ENCODE assay signal across 16 cellular contexts in genomic region chr19:48495391-48495790, GRCh38. TPM values are rescaled to one million over a fixed set of nuclear protein-coding genes. Genes with fewer than 3 reads are reported as not detected.
DNase-seq lines count a peak whose midpoint lies in the region; ATAC-seq and TF ChIP-seq lines count a peak whose summit lies in the region.
"Had no signal": no experiment of that assay in that cellular context is flagged by ENCODE, and none has a peak within 500 bp of the region (broad histone marks: within the 10 kb centered on the region; RNA-seq: fewer than 3 reads in every experiment).

No MANE protein-coding gene starts in this region.

- H3K79me2 ChIP-seq in SK-N-SH (ENCODE audit: insufficient read depth): peaks cover 11% of the 10 kb centered on the region; the same call in 1 of the 2 replicates

- H3K36me3 Mint-ChIP-seq in endodermal cell (ENCODE audit: low read depth) (peaks cover 6% of the 10 kb centered on the region), osteocyte (ENCODE audit: unreplicated experiment) (no peaks in the 10 kb centered on the region)
- H3K36me3 Mint-ChIP-seq in activated CD4-positive, alpha-beta memory T cell treated with anti-CD3 and anti-CD28 coated beads, Interleukin-2, amount 10 ng/mL, durations not matched to agents 7 days and 5 days (ENCODE audit: low read depth): no peaks in the 10 kb centered on the region

- no peak overlapping the region for H2BK5ac ChIP-seq in neuronal stem cell (ENCODE audit: low read length)

- H3K27ac ChIP-seq in SK-N-SH (ENCODE audit: low read depth in 2 of 2, low read length in 1 of 2) (no peak overlapping the region), endodermal cell (ENCODE audit: low read depth, low read length) (no peak overlapping the region), neuronal stem cell (replicated peaks; ENCODE audit: low read length) (no peak overlapping the region)
- H3K27ac ChIP-seq: esophagus muscularis mucosa had no signal

- no peak overlapping the region for H4K8ac ChIP-seq in neuronal stem cell (ENCODE audit: low read depth, low read length)

- H3K4me1 Mint-ChIP-seq in endodermal cell (peaks cover 9% of the 10 kb centered on the region), osteocyte (ENCODE audit: unreplicated experiment) (peaks cover 36% of the 10 kb centered on the region)
- H3K4me1 Mint-ChIP-seq in activated CD4-positive, alpha-beta memory T cell treated with anti-CD3 and anti-CD28 coated beads, Interleukin-2, amount 10 ng/mL, durations not matched to agents 7 days and 5 days: peaks cover 41% of the 10 kb centered on the region

- TF ChIP-seq CTCF in SK-N-SH (IDR thresholded peaks at IDR 0.05): no peak
- no peak for TF ChIP-seq CTCF in NB4 (IDR thresholded peaks at IDR 0.05; ENCODE audit: low read depth, low read length)
- TF ChIP-seq CTCF in endodermal cell (conservative IDR thresholded peaks at IDR 0.05): no peak
- TF ChIP-seq CTCF in osteocyte (IDR thresholded peaks at IDR 0.05): no peak

- CTCF ChIA-PET in SK-N-SH (lab: Yijun Ruan, JAX): interaction anchor here (15.9 kb wide), 1 partner anchor 91 kb away, joined by 230 read pairs; no protein-coding TSS in a partner anchor
- CTCF ChIA-PET in activated CD4-positive, alpha-beta memory T cell treated with anti-CD3 and anti-CD28 coated beads, Interleukin-2, amount 10 ng/mL, durations not matched to agents 7 days and 5 days (lab: Charles Lee): interaction anchor here (1.1 kb wide), 1 partner anchor 11 kb away, joined by 4 read pairs; no protein-coding TSS in a partner anchor

- no peak overlapping the region for H3K27ac Mint-ChIP-seq in endodermal cell
- H3K27ac Mint-ChIP-seq in osteocyte (ENCODE audit: unreplicated experiment): peak overlapping the region; percentile 34
- no peak overlapping the region for H3K27ac Mint-ChIP-seq in activated CD4-positive, alpha-beta memory T cell treated with anti-CD3 and anti-CD28 coated beads, Interleukin-2, amount 10 ng/mL, durations not matched to agents 7 days and 5 days

- no peak overlapping the region for H3K4ac ChIP-seq in neuronal stem cell (ENCODE audit: low read length)

- H2BK12ac ChIP-seq in neuronal stem cell (ENCODE audit: low read length): no peak overlapping the region

- peaks cover 3 to 15% of the 10 kb centered on the region in 2 experiments; a peak in 1 of 4 replicates for H3K4me1 ChIP-seq in SK-N-SH (ENCODE audit: control insufficient read depth in 1 of 2, insufficient read depth in 2 of 2, low read depth in 1 of 2, low read length in 1 of 2)
- no peaks in the 10 kb centered on the region for H3K4me1 ChIP-seq in endodermal cell (ENCODE audit: control insufficient read depth, insufficient read depth, low read length)
- H3K4me1 ChIP-seq in neuronal stem cell (ENCODE audit: control insufficient read depth in 2 of 2, insufficient read depth in 1 of 2, low read depth in 1 of 2, low read length in 2 of 2): peaks cover 6 to 23% of the 10 kb centered on the region in 2 donors

- ATAC-seq in SK-N-SH treated with all-trans-retinoic acid at 6 μM for 48 hours (no peak), GM19023 (IDR thresholded peaks at IDR 0.05; ENCODE audit: unreplicated experiment) (no peak)

- no peak overlapping the region for H4K91ac ChIP-seq in neuronal stem cell (ENCODE audit: low read depth, low read length, poor library complexity)

- H3K9ac ChIP-seq in SK-N-SH (no peak overlapping the region), endodermal cell (ENCODE audit: extremely low read depth, low read length, poor library complexity, severe bottlenecking) (no peak overlapping the region), neuronal stem cell (ENCODE audit: low read depth, low read length, poor library complexity) (no peak overlapping the region)

- DNase-seq in SK-N-SH: no peak
- peak; percentile 82 for DNase-seq in NB4 (ENCODE audit: low read depth)
- DNase-seq in endodermal cell: no peak
- no peak for DNase-seq in osteocyte (ENCODE audit: extremely low spot score, unreplicated experiment)
- DNase-seq in activated CD4-positive, alpha-beta memory T cell treated with anti-CD3 and anti-CD28 coated beads, Interleukin-2, amount 10 ng/mL, durations not matched to agents 7 days and 5 days: no peak
- no peak for DNase-seq in neuronal stem cell (ENCODE audit: low spot score)
- DNase-seq: activated CD4-positive, alpha-beta T cell treated with anti-CD3 and anti-CD28 coated beads, Interleukin-2, amount 50 U/mL, for 4 hours; activated gamma-delta T cell; DMS79 treated with DMSO at 0.1 percent for 48 hours; HCEC 1CT; NCI-H1694 treated with DMSO at 0.1 percent for 48 hours; NCI-H82 had no signal

- H3K27me3 Mint-ChIP-seq in endodermal cell (ENCODE audit: insufficient read depth) (peaks cover 19% of the 10 kb centered on the region), osteocyte (ENCODE audit: unreplicated experiment) (peaks cover 8% of the 10 kb centered on the region)
- peaks cover 51% of the 10 kb centered on the region for H3K27me3 Mint-ChIP-seq in activated CD4-positive, alpha-beta memory T cell treated with anti-CD3 and anti-CD28 coated beads, Interleukin-2, amount 10 ng/mL, durations not matched to agents 7 days and 5 days

- H2AFZ ChIP-seq in SK-N-SH (ENCODE audit: low read depth) (no peak overlapping the region), neuronal stem cell (ENCODE audit: low read length) (no peak overlapping the region)

- no peak overlapping the region for H3K14ac ChIP-seq in neuronal stem cell (ENCODE audit: low read length)

- H3K23ac ChIP-seq in neuronal stem cell (ENCODE audit: low read depth, low read length, poor library complexity): no peak overlapping the region

- no peaks in the 10 kb centered on the region for H4K20me1 ChIP-seq in SK-N-SH (ENCODE audit: insufficient read depth)

- H3K4me2 ChIP-seq in SK-N-SH (peak overlapping the region; percentile 70; the same call in 1 of the 2 replicates), neuronal stem cell (ENCODE audit: insufficient read depth, low read length, poor library complexity, severe bottlenecking) (no peak overlapping the region)

- TF ChIP-seq POLR2A in NB4 (IDR thresholded peaks at IDR 0.05; ENCODE audit: extremely low read depth, insufficient read length): no peak

- H2BK15ac ChIP-seq in neuronal stem cell (ENCODE audit: low read length): no peak overlapping the region

- no peak overlapping the region for H3K4me3 ChIP-seq in SK-N-SH (ENCODE audit: low read depth in 2 of 2, low read length in 1 of 2)
- H3K4me3 ChIP-seq in NB4 (ENCODE audit: low read depth, low read length): no peak overlapping the region
- no peak overlapping the region for H3K4me3 ChIP-seq in endodermal cell (ENCODE audit: low read length)
- no peak overlapping the region for H3K4me3 ChIP-seq in neuronal stem cell (ENCODE audit: low read length in 2 of 2)

- H2BK120ac ChIP-seq in neuronal stem cell (ENCODE audit: low read depth, low read length): no peak overlapping the region

- WGBS in SK-N-SH (ENCODE audit: low lambda C conversion rate): 84% methylated on average over 6 of the region's 6 CpGs
- 90 to 92% methylated on average over 5 to 6 of the region's 6 CpGs for WGBS in endodermal cell (ENCODE audit: insufficient coverage in 1 of 2, insufficient read length in 1 of 2), 2 experiments
- WGBS in neuronal stem cell (ENCODE audit: extremely low coverage in 2 of 2, insufficient read length in 2 of 2, insufficient replicate concordance in 1 of 2), 2 donors: no CpG with 5 or more reads among the region's 6 CpGs

- POLR2A ChIA-PET in SK-N-SH (lab: Yijun Ruan, JAX): interaction anchor here (0.6 to 1.4 kb wide), 2 partner anchors 89 to 91 kb away, joined by 3 to 5 read pairs; no protein-coding TSS in a partner anchor
- POLR2A ChIA-PET in activated CD4-positive, alpha-beta memory T cell treated with anti-CD3 and anti-CD28 coated beads, Interleukin-2, amount 10 ng/mL, durations not matched to agents 7 days and 5 days (lab: Charles Lee): no interaction called here

- H3K9me3 ChIP-seq in SK-N-SH (no peaks in the 10 kb centered on the region), endodermal cell (ENCODE audit: control insufficient read depth, low read length) (no peaks in the 10 kb centered on the region), neuronal stem cell (replicated peaks in 1 of 2; ENCODE audit: control insufficient read depth in 2 of 2, insufficient read depth in 1 of 2, low read depth in 1 of 2, low read length in 2 of 2) (no peaks in the 10 kb centered on the region)
- H3K9me3 ChIP-seq: esophagus muscularis mucosa had no signal

- no peaks in the 10 kb centered on the region for H3K9me2 ChIP-seq in SK-N-SH

- H3F3A ChIP-seq in SK-N-SH (replicated peaks; ENCODE audit: insufficient read depth): peaks cover 19% of the 10 kb centered on the region

- no peaks in the 10 kb centered on the region for H3K9me3 Mint-ChIP-seq in endodermal cell
- no peaks in the 10 kb centered on the region for H3K9me3 Mint-ChIP-seq in osteocyte (ENCODE audit: unreplicated experiment)
- no peaks in the 10 kb centered on the region for H3K9me3 Mint-ChIP-seq in activated CD4-positive, alpha-beta memory T cell treated with anti-CD3 and anti-CD28 coated beads, Interleukin-2, amount 10 ng/mL, durations not matched to agents 7 days and 5 days

- H3K18ac ChIP-seq in neuronal stem cell (ENCODE audit: low read length): no peak overlapping the region

- H3K36me3 ChIP-seq in SK-N-SH (replicated peaks in 1 of 2; ENCODE audit: control insufficient read depth in 1 of 2, insufficient read depth in 2 of 2, low read length in 1 of 2) (peaks cover under 1 to 11% of the 10 kb centered on the region in 2 experiments), endodermal cell (ENCODE audit: control insufficient read depth, insufficient read depth, low read length) (no peaks in the 10 kb centered on the region), neuronal stem cell (replicated peaks in 1 of 2; ENCODE audit: control insufficient read depth in 2 of 2, insufficient read depth in 2 of 2, low read length in 2 of 2) (no peaks in the 10 kb centered on the region)
- H3K36me3 ChIP-seq: esophagus muscularis mucosa had no signal

- no peaks in the 10 kb centered on the region for H3K79me1 ChIP-seq in neuronal stem cell (ENCODE audit: low read depth, low read length)

- TF ChIP-seq EP300 in SK-N-SH (IDR thresholded peaks at IDR 0.05; ENCODE audit: borderline replicate concordance in 1 of 2, low read depth in 1 of 2, low read length in 1 of 2): no peak

- no peak for TF ChIP-seq RAD21 in SK-N-SH (IDR thresholded peaks at IDR 0.05; ENCODE audit: low read length)

- no peak overlapping the region for H2AK5ac ChIP-seq in neuronal stem cell (ENCODE audit: low read depth, low read length)

- H3K27me3 ChIP-seq in SK-N-SH (ENCODE audit: insufficient read depth): no peaks in the 10 kb centered on the region
- peaks cover 5% of the 10 kb centered on the region for H3K27me3 ChIP-seq in endodermal cell (ENCODE audit: control insufficient read depth, insufficient read depth, low read length, poor library complexity, severe bottlenecking)
- H3K27me3 ChIP-seq in neuronal stem cell (ENCODE audit: control insufficient read depth in 3 of 3, insufficient read depth in 3 of 3, low read depth in 1 of 3, low read length in 3 of 3): peaks cover 0 to 52% (median 14%) of the 10 kb centered on the region in 3 experiments

- H3K4me3 Mint-ChIP-seq in endodermal cell (peak overlapping the region; percentile 65), osteocyte (ENCODE audit: unreplicated experiment) (peak overlapping the region; percentile 68)
- no peak overlapping the region for H3K4me3 Mint-ChIP-seq in activated CD4-positive, alpha-beta memory T cell treated with anti-CD3 and anti-CD28 coated beads, Interleukin-2, amount 10 ng/mL, durations not matched to agents 7 days and 5 days

RNA-seq across cellular contexts. Expression of gene LMTK3, which starts 16.2 kb away (rescaled TPM):
- polyA plus RNA-seq in SK-N-SH (2012; rRNA removed): 2.0 and 3.2 TPM in 2 replicates
- polyA plus RNA-seq in SK-N-SH (2012; cell fraction: cytosol; rRNA removed): 1.0 and 2.3 TPM in 2 replicates
- polyA plus RNA-seq in SK-N-SH (2012; cell fraction: nucleus; rRNA removed): 10.9 and 13.2 TPM in 2 replicates
- 10 to 100 TPM; 11.1 to 14.5 TPM for total RNA-seq in endodermal cell
- polyA plus RNA-seq in endodermal cell (2013, experiment 1 of 2): 9.3 TPM
- polyA plus RNA-seq in endodermal cell (2013, experiment 2 of 2): 7.6 TPM
- 0.32 and 0.39 TPM in 2 replicates for total RNA-seq in osteocyte
- total RNA-seq in activated CD4-positive, alpha-beta memory T cell treated with anti-CD3 and anti-CD28 coated beads, Interleukin-2, amount 10 ng/mL, durations not matched to agents 7 days and 5 days: 1 to 10 TPM; 3.8 to 5.4 TPM
- 7.9 TPM for polyA plus RNA-seq in neuronal stem cell (2013, experiment 1 of 2)
- polyA plus RNA-seq in neuronal stem cell (2013, experiment 2 of 2): 7.5 TPM

RNA-seq across cellular contexts. Expression of gene CYTH2, which starts 26.2 kb away (rescaled TPM):
- 69.5 and 77.6 TPM in 2 replicates for polyA plus RNA-seq in SK-N-SH (2012; rRNA removed)
- polyA plus RNA-seq in SK-N-SH (2012; cell fraction: cytosol; rRNA removed): 42.6 and 43.6 TPM in 2 replicates
- 308 and 364 TPM in 2 replicates for polyA plus RNA-seq in SK-N-SH (2012; cell fraction: nucleus; rRNA removed)
- total RNA-seq in endodermal cell (100 to 1,000 TPM; 106 to 133 TPM), osteocyte (92.1 and 107 TPM in 2 replicates)
- 133 TPM for polyA plus RNA-seq in endodermal cell (2013, experiment 1 of 2)
- polyA plus RNA-seq in endodermal cell (2013, experiment 2 of 2): 112 TPM
- 10 to 100 TPM; 53.2 to 55.3 TPM for total RNA-seq in activated CD4-positive, alpha-beta memory T cell treated with anti-CD3 and anti-CD28 coated beads, Interleukin-2, amount 10 ng/mL, durations not matched to agents 7 days and 5 days
- 67.8 TPM for polyA plus RNA-seq in neuronal stem cell (2013, experiment 1 of 2)
- polyA plus RNA-seq in neuronal stem cell (2013, experiment 2 of 2): 64.1 TPM

RNA-seq across cellular contexts. Expression of gene KCNJ14, which starts 40.0 kb away (rescaled TPM):
- 1.1 and 1.2 TPM in 2 replicates for polyA plus RNA-seq in SK-N-SH (2012; rRNA removed)
- 0.54 and 0.93 TPM in 2 replicates for polyA plus RNA-seq in SK-N-SH (2012; cell fraction: cytosol; rRNA removed)
- polyA plus RNA-seq in SK-N-SH (2012; cell fraction: nucleus; rRNA removed): 6.1 and 7.2 TPM in 2 replicates
- total RNA-seq in endodermal cell (1 to 10 TPM in 1 of 2 donors, under 1 TPM in 1; 0.73 to 1.1 TPM), osteocyte (0.86 and 1.6 TPM in 2 replicates)
- 0.43 TPM for polyA plus RNA-seq in endodermal cell (2013, experiment 1 of 2)
- 0.62 TPM for polyA plus RNA-seq in endodermal cell (2013, experiment 2 of 2)
- under 1 TPM; 0.73 to 0.86 TPM for total RNA-seq in activated CD4-positive, alpha-beta memory T cell treated with anti-CD3 and anti-CD28 coated beads, Interleukin-2, amount 10 ng/mL, durations not matched to agents 7 days and 5 days
- polyA plus RNA-seq in neuronal stem cell (2013, experiment 1 of 2): 0.52 TPM
- 0.69 TPM for polyA plus RNA-seq in neuronal stem cell (2013, experiment 2 of 2)

RNA-seq across cellular contexts. Expression of gene GRWD1, which starts 49.6 kb away (rescaled TPM):
- 34.1 and 36.6 TPM in 2 replicates for polyA plus RNA-seq in SK-N-SH (2012; rRNA removed)
- polyA plus RNA-seq in SK-N-SH (2012; cell fraction: cytosol; rRNA removed): 23.8 and 30.6 TPM in 2 replicates
- 29.1 and 29.6 TPM in 2 replicates for polyA plus RNA-seq in SK-N-SH (2012; cell fraction: nucleus; rRNA removed)
- 10 to 100 TPM; 36.6 to 39.2 TPM for total RNA-seq in endodermal cell
- polyA plus RNA-seq in endodermal cell (2013, experiment 1 of 2): 15.0 TPM
- polyA plus RNA-seq in endodermal cell (2013, experiment 2 of 2): 15.6 TPM
- total RNA-seq in osteocyte: 36.2 and 38.4 TPM in 2 replicates
- 10 to 100 TPM; 25.6 to 27.1 TPM for total RNA-seq in activated CD4-positive, alpha-beta memory T cell treated with anti-CD3 and anti-CD28 coated beads, Interleukin-2, amount 10 ng/mL, durations not matched to agents 7 days and 5 days
- 11.2 TPM for polyA plus RNA-seq in neuronal stem cell (2013, experiment 1 of 2)
- polyA plus RNA-seq in neuronal stem cell (2013, experiment 2 of 2): 11.1 TPM

RNA-seq across cellular contexts. Expression of gene SULT2B1, which starts 56.6 kb away (rescaled TPM):
- 0.86 and 0.92 TPM in 2 replicates for polyA plus RNA-seq in SK-N-SH (2012; rRNA removed)
- 0.40 and 0.50 TPM in 2 replicates for polyA plus RNA-seq in SK-N-SH (2012; cell fraction: cytosol; rRNA removed)
- 0.14 and 0.33 TPM in 2 replicates for polyA plus RNA-seq in SK-N-SH (2012; cell fraction: nucleus; rRNA removed)
- 1 to 10 TPM in 1 of 2 donors, under 1 TPM in 1; 0.35 to 2.4 TPM for total RNA-seq in endodermal cell
- 0.18 TPM for polyA plus RNA-seq in endodermal cell (2013, experiment 1 of 2)
- 0.29 TPM for polyA plus RNA-seq in endodermal cell (2013, experiment 2 of 2)
- not detected in 2 replicates for total RNA-seq in osteocyte
- total RNA-seq in activated CD4-positive, alpha-beta memory T cell treated with anti-CD3 and anti-CD28 coated beads, Interleukin-2, amount 10 ng/mL, durations not matched to agents 7 days and 5 days: not detected
- 0.13 TPM for polyA plus RNA-seq in neuronal stem cell (2013, experiment 1 of 2)
- polyA plus RNA-seq in neuronal stem cell (2013, experiment 2 of 2): 0.18 TPM
- total RNA-seq: temporal lobe had no signal
